Comparison of ENCODE assay signal across 1 cellular context in the genomic region with DNA sequence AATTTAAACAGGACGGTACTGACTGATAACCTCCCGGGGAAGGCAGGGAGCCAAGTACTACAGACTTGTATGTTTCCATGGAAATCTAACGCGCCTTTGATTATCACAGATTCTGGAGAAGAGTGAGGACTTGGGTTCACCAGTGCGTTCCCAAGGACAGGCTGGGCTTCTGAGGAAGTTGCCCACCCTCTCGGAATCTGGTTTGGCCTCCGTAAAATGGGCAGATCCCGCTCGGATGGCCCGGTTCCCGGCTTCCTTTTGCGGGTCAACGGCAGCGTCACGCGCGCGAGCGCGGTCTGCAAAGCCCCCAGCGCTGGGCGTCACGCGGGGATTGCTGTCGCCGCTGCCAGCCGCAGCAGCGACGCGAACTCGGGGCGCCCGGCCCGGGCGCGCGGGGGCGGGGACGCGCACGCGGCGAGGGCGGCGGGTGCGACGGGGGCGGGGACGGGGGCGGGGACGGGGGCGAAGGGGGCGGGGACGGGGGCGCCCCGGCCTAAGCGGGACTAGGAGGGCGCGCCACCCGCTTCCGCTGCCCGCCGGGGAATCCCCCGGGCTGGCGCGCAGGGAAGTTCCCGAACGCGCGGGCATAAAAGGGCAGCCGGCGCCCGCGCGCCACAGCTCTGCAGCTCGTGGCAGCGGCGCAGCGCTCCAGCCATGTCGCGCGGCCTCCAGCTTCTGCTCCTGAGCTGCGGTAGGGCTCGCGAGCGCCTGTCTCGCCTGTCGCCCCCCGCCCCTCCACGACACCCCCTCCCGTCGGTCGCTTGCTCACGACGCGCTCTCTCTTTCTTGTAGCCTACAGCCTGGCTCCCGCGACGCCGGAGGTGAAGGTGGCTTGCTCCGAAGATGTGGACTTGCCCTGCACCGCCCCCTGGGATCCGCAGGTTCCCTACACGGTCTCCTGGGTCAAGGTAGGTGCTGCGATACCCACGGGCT.
A peak's percentile ranks its signal among the peaks of the same experiment; 100 is the strongest.
TF ChIP-seq lines count a peak whose summit lies in the region.

A gene with protein sequence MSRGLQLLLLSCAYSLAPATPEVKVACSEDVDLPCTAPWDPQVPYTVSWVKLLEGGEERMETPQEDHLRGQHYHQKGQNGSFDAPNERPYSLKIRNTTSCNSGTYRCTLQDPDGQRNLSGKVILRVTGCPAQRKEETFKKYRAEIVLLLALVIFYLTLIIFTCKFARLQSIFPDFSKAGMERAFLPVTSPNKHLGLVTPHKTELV (plus strand): TSS at position 615 of the 933 bp plus-strand sequence. CDS start 40 bp downstream, at position 655.

TF ChIP-seq in HepG2, 621 proteins besides CTCF, POLR2A, EP300 and RAD21 (continued from another document and continues in another):
- TF ChIP-seq PRDM4 (CRISPR knock-in tag; IDR thresholded peaks at IDR 0.05; ENCODE audit: borderline replicate concordance) (no peak), BHLHE40 (IDR thresholded peaks at IDR 0.05; ENCODE audit: low read length) (no peak), ZNF138 (CRISPR knock-in tag; IDR thresholded peaks at IDR 0.05; ENCODE audit: low read depth) (no peak), CREB1 (IDR thresholded peaks at IDR 0.05) (no peak), CREB1 (CRISPR knock-in tag; IDR thresholded peaks at IDR 0.05) (no peak), RFX3 (CRISPR knock-in tag; IDR thresholded peaks at IDR 0.05) (no peak), ZNF550 (CRISPR knock-in tag; IDR thresholded peaks at IDR 0.05; ENCODE audit: borderline replicate concordance) (no peak), ATF5 (CRISPR knock-in tag; IDR thresholded peaks at IDR 0.05; ENCODE audit: low read depth) (no peak), ZNF629 (CRISPR knock-in tag; conservative IDR thresholded peaks at IDR 0.05) (peak; percentile 77), DMAP1 (CRISPR knock-in tag; IDR thresholded peaks at IDR 0.05) (peak; percentile 73), KDM6A (CRISPR knock-in tag; IDR thresholded peaks at IDR 0.05; ENCODE audit: low read depth) (no peak), HNRNPLL (IDR thresholded peaks at IDR 0.05; ENCODE audit: low read depth, low read length, poor library complexity, severe bottlenecking) (peak; percentile 39), CHD2 (IDR thresholded peaks at IDR 0.05; ENCODE audit: low read depth, low read length) (no peak), ZNF460 (CRISPR knock-in tag; IDR thresholded peaks at IDR 0.05; ENCODE audit: borderline replicate concordance) (no peak), SNAPC2 (CRISPR knock-in tag; IDR thresholded peaks at IDR 0.05) (peak; percentile 66; the same call in 1 of the 2 replicates), ZNF121 (CRISPR knock-in tag; IDR thresholded peaks at IDR 0.05) (no peak), ZFP1 (CRISPR knock-in tag; IDR thresholded peaks at IDR 0.05) (no peak), NRL (CRISPR knock-in tag; IDR thresholded peaks at IDR 0.05; ENCODE audit: borderline replicate concordance) (peak; percentile 86), FOSL1 (CRISPR knock-in tag; IDR thresholded peaks at IDR 0.05; ENCODE audit: borderline replicate concordance) (no peak), AGO1 (IDR thresholded peaks at IDR 0.05; ENCODE audit: low read depth, low read length, poor library complexity, severe bottlenecking) (no peak), SPEN (CRISPR knock-in tag; IDR thresholded peaks at IDR 0.05; ENCODE audit: low read depth) (peak; percentile 38; the same call in 1 of the 2 replicates), NFATC3 (CRISPR knock-in tag; IDR thresholded peaks at IDR 0.05) (no peak), ZNF724P (CRISPR knock-in tag; IDR thresholded peaks at IDR 0.05; ENCODE audit: borderline replicate concordance) (no peak), ZFY (CRISPR knock-in tag; IDR thresholded peaks at IDR 0.05) (no peak), RFX1 (IDR thresholded peaks at IDR 0.05) (no peak), KLF15 (CRISPR knock-in tag; IDR thresholded peaks at IDR 0.05; ENCODE audit: borderline replicate concordance) (no peak), ZNF883 (CRISPR knock-in tag; IDR thresholded peaks at IDR 0.05; ENCODE audit: not compliant biosample characterization) (peak; percentile 50), XBP1 (CRISPR knock-in tag; IDR thresholded peaks at IDR 0.05) (no peak), ZNF737 (CRISPR knock-in tag; IDR thresholded peaks at IDR 0.05; ENCODE audit: borderline replicate concordance) (no peak), PHF20 (CRISPR knock-in tag; IDR thresholded peaks at IDR 0.05) (no peak), PTBP1 (IDR thresholded peaks at IDR 0.05; ENCODE audit: low read depth, low read length, poor library complexity, severe bottlenecking) (peak; percentile 46), RNF2 (conservative IDR thresholded peaks at IDR 0.05; ENCODE audit: low read depth) (0 out of 2 replicates have a peak, but pooled peaks have one; percentile 17), ZNF337 (CRISPR knock-in tag; IDR thresholded peaks at IDR 0.05; ENCODE audit: borderline replicate concordance, low read depth) (no peak), TBP (CRISPR knock-in tag; IDR thresholded peaks at IDR 0.05) (no peak), ZBTB49 (CRISPR knock-in tag; IDR thresholded peaks at IDR 0.05; ENCODE audit: borderline replicate concordance) (no peak), SNRNP70 (IDR thresholded peaks at IDR 0.05; ENCODE audit: low read depth, low read length) (no peak), ONECUT2 (CRISPR knock-in tag; IDR thresholded peaks at IDR 0.05) (no peak), GFI1 (CRISPR knock-in tag; IDR thresholded peaks at IDR 0.05; ENCODE audit: borderline replicate concordance) (no peak), HINFP (CRISPR knock-in tag; IDR thresholded peaks at IDR 0.05; ENCODE audit: low read depth) (no peak)
- TF ChIP-seq, protein P1, sequence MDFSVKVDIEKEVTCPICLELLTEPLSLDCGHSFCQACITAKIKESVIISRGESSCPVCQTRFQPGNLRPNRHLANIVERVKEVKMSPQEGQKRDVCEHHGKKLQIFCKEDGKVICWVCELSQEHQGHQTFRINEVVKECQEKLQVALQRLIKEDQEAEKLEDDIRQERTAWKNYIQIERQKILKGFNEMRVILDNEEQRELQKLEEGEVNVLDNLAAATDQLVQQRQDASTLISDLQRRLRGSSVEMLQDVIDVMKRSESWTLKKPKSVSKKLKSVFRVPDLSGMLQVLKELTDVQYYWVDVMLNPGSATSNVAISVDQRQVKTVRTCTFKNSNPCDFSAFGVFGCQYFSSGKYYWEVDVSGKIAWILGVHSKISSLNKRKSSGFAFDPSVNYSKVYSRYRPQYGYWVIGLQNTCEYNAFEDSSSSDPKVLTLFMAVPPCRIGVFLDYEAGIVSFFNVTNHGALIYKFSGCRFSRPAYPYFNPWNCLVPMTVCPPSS (IDR thresholded peaks at IDR 0.05), result no peak
- TF ChIP-seq, protein P2, sequence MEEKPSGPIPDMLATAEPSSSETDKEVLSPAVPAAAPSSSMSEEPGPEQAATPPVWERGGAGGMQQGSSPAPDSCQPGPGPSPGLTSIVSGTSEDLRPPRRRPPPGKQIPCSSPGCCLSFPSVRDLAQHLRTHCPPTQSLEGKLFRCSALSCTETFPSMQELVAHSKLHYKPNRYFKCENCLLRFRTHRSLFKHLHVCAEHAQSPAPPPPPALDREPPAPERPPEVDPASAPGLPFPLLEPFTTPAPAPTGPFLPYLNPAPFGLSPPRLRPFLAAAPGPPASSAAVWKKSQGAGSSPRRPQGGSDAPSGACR (CRISPR knock-in tag; IDR thresholded peaks at IDR 0.05), result no peak
- TF ChIP-seq, protein P3, sequence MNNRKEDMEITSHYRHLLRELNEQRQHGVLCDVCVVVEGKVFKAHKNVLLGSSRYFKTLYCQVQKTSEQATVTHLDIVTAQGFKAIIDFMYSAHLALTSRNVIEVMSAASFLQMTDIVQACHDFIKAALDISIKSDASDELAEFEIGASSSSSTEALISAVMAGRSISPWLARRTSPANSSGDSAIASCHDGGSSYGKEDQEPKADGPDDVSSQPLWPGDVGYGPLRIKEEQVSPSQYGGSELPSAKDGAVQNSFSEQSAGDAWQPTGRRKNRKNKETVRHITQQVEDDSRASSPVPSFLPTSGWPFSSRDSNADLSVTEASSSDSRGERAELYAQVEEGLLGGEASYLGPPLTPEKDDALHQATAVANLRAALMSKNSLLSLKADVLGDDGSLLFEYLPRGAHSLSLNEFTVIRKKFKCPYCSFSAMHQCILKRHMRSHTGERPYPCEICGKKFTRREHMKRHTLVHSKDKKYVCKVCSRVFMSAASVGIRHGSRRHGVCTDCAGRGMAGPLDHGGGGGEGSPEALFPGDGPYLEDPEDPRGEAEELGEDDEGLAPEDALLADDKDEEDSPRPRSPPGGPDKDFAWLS (CRISPR knock-in tag; IDR thresholded peaks at IDR 0.05; ENCODE audit: borderline replicate concordance), result no peak
- TF ChIP-seq, protein P4, sequence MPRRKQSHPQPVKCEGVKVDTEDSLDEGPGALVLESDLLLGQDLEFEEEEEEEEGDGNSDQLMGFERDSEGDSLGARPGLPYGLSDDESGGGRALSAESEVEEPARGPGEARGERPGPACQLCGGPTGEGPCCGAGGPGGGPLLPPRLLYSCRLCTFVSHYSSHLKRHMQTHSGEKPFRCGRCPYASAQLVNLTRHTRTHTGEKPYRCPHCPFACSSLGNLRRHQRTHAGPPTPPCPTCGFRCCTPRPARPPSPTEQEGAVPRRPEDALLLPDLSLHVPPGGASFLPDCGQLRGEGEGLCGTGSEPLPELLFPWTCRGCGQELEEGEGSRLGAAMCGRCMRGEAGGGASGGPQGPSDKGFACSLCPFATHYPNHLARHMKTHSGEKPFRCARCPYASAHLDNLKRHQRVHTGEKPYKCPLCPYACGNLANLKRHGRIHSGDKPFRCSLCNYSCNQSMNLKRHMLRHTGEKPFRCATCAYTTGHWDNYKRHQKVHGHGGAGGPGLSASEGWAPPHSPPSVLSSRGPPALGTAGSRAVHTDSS (CRISPR knock-in tag; conservative IDR thresholded peaks at IDR 0.05), result no peak
- TF ChIP-seq, protein P5, sequence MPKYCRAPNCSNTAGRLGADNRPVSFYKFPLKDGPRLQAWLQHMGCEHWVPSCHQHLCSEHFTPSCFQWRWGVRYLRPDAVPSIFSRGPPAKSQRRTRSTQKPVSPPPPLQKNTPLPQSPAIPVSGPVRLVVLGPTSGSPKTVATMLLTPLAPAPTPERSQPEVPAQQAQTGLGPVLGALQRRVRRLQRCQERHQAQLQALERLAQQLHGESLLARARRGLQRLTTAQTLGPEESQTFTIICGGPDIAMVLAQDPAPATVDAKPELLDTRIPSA (CRISPR knock-in tag; IDR thresholded peaks at IDR 0.05; ENCODE audit: borderline replicate concordance), result 0 out of 2 replicates have a peak, but pooled peaks have one; percentile 52
- TF ChIP-seq, protein P6, sequence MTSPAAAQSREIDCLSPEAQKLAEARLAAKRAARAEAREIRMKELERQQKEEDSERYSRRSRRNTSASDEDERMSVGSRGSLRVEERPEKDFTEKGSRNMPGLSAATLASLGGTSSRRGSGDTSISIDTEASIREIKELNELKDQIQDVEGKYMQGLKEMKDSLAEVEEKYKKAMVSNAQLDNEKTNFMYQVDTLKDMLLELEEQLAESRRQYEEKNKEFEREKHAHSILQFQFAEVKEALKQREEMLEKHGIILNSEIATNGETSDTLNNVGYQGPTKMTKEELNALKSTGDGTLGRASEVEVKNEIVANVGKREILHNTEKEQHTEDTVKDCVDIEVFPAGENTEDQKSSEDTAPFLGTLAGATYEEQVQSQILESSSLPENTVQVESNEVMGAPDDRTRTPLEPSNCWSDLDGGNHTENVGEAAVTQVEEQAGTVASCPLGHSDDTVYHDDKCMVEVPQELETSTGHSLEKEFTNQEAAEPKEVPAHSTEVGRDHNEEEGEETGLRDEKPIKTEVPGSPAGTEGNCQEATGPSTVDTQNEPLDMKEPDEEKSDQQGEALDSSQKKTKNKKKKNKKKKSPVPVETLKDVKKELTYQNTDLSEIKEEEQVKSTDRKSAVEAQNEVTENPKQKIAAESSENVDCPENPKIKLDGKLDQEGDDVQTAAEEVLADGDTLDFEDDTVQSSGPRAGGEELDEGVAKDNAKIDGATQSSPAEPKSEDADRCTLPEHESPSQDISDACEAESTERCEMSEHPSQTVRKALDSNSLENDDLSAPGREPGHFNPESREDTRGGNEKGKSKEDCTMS (CRISPR knock-in tag; conservative IDR thresholded peaks at IDR 0.05), result no peak
